ENCODE assay signal across 8 cellular contexts in genomic region chr7:65038767-65039166, GRCh38. TPM values are rescaled to one million over a fixed set of nuclear protein-coding genes. Genes with fewer than 3 reads are reported as not detected.
DNase-seq lines count a peak whose midpoint lies in the region; ATAC-seq, FAIRE-seq and TF ChIP-seq lines count a peak whose summit lies in the region.
"Not testable (repeated sequence)": the region's sequence is repeated elsewhere in the genome, so short reads cannot be mapped to it uniquely, and the experiment has no call there.

No MANE protein-coding gene starts in this region.

- TF ChIP-seq POLR2A in HepG2 (IDR thresholded peaks at IDR 0.05; ENCODE audit: insufficient read depth in 1 of 2, low read depth in 2 of 2, low read length in 2 of 2), result not testable (repeated sequence)

- ATAC-seq in GM19397 (IDR thresholded peaks at IDR 0.05; ENCODE audit: unreplicated experiment), result peak; percentile 23
- peak; percentile 12 for ATAC-seq in HG03342 (IDR thresholded peaks at IDR 0.05; ENCODE audit: unreplicated experiment)
- peak; percentile 34 for ATAC-seq in activated CD8-positive, alpha-beta memory T cell treated with anti-CD3 and anti-CD28 coated beads, Interleukin-2, amount 10 ng/mL, durations not matched to agents 7 days and 5 days
- peak; percentile 53 for ATAC-seq in HepG2

- H3K36me3 Mint-ChIP-seq in activated CD8-positive, alpha-beta memory T cell treated with anti-CD3 and anti-CD28 coated beads, Interleukin-2, amount 10 ng/mL, durations not matched to agents 7 days and 5 days, result not testable (repeated sequence)

- not testable (repeated sequence) for H2AFZ ChIP-seq in HepG2 (ENCODE audit: low read length); smooth muscle cell (ENCODE audit: low read depth)

- H3K27me3 ChIP-seq in BJ (ENCODE audit: control insufficient read depth, insufficient read depth, low read length); effector memory CD4-positive, alpha-beta T cell (replicated peaks; ENCODE audit: control insufficient read depth, insufficient read depth, low read length, poor library complexity, severe bottlenecking); HepG2 (ENCODE audit: control insufficient read depth in 1 of 2, insufficient read depth in 2 of 2, low read length in 2 of 2); smooth muscle cell (ENCODE audit: low read depth): not testable (repeated sequence)

- not testable (repeated sequence) for H3K9me3 Mint-ChIP-seq in activated CD8-positive, alpha-beta memory T cell treated with anti-CD3 and anti-CD28 coated beads, Interleukin-2, amount 10 ng/mL, durations not matched to agents 7 days and 5 days (ENCODE audit: low read depth)

- H3K4me3 Mint-ChIP-seq in activated CD8-positive, alpha-beta memory T cell treated with anti-CD3 and anti-CD28 coated beads, Interleukin-2, amount 10 ng/mL, durations not matched to agents 7 days and 5 days, result peak overlapping the region; percentile 80

- intact Hi-C loops in HepG2 (cut with micrococcal nuclease; ENCODE audit: unreplicated experiment), result loop anchor here (5.0 kb wide), 1 partner anchor 36 kb away; no protein-coding TSS in a partner anchor

- WGBS in HepG2 (ENCODE audit: low lambda C conversion rate), result 0% methylated on average over 1 of the region's 35 CpGs
- WGBS in smooth muscle cell (ENCODE audit: low lambda C conversion rate), result under 1% methylated on average over 17 of the region's 35 CpGs

- BruUV-seq in HepG2 (replicated peaks; lab: Mats Ljungman, UMichigan), result not testable (repeated sequence)

- TF ChIP-seq EP300 in HepG2 (IDR thresholded peaks at IDR 0.05; ENCODE audit: low read depth in 2 of 2, low read length in 2 of 2); HepG2 (CRISPR knock-in tag; IDR thresholded peaks at IDR 0.05; ENCODE audit: borderline replicate concordance): not testable (repeated sequence)

- not testable (repeated sequence) for H3K9me3 ChIP-seq in effector memory CD4-positive, alpha-beta T cell (ENCODE audit: control insufficient read depth, low read length); HepG2 (ENCODE audit: low read length); smooth muscle cell (replicated peaks; ENCODE audit: low read depth)

- POLR2A ChIA-PET in BJ (lab: Charles Lee), result not testable (repeated sequence)
- POLR2A ChIA-PET in HepG2 (lab: Yijun Ruan, JAX), result interaction anchor here (1.2 to 3.8 kb wide), 6 partner anchors 18 to 41 kb away, joined by 3 to 68 read pairs (median 6); partner anchors contain the start of gene ERV3-1

- TF ChIP-seq RAD21 in HepG2 (CRISPR knock-in tag; IDR thresholded peaks at IDR 0.05), result not testable (repeated sequence)

- not testable (repeated sequence) for H3K27me3 Mint-ChIP-seq in activated CD8-positive, alpha-beta memory T cell treated with anti-CD3 and anti-CD28 coated beads, Interleukin-2, amount 10 ng/mL, durations not matched to agents 7 days and 5 days

- H3K9ac ChIP-seq in HepG2 (ENCODE audit: insufficient read depth, low read depth, low read length) (peak overlapping the region; percentile 91), smooth muscle cell (ENCODE audit: low read depth) (peak overlapping the region; percentile 39)

- not testable (repeated sequence) for FAIRE-seq in HepG2 (lab: Jason Lieb, UNC)

- in situ Hi-C loops in HepG2 (cut with HindIII; ENCODE audit: extremely low pct_ligation_motif_present, low pct_unique_long_range_greater_than_20kb), result not testable (repeated sequence)

- H3F3A ChIP-seq in smooth muscle cell (ENCODE audit: low read depth), result not testable (repeated sequence)

- H3K4me3 ChIP-seq in BJ (ENCODE audit: low read depth, low read length) (peak overlapping the region; percentile 78), HepG2 (replicated peaks in 1 of 3; ENCODE audit: insufficient read depth in 1 of 3, low read depth in 2 of 3, low read length in 3 of 3) (peak overlapping the region; percentile 90 to 91 (median 91)), smooth muscle cell (peak overlapping the region; percentile 97)
- peak overlapping the region; percentile 53 for H3K4me3 ChIP-seq in effector memory CD4-positive, alpha-beta T cell (ENCODE audit: insufficient read depth, low read depth, low read length, poor library complexity, severe bottlenecking)

- peak overlapping the region; percentile 68 for H3K27ac Mint-ChIP-seq in activated CD8-positive, alpha-beta memory T cell treated with anti-CD3 and anti-CD28 coated beads, Interleukin-2, amount 10 ng/mL, durations not matched to agents 7 days and 5 days

- H3K4me2 ChIP-seq in HepG2 (ENCODE audit: low read depth, low read length) (peak overlapping the region; percentile 73), smooth muscle cell (peak overlapping the region; percentile 91)

- CTCF ChIA-PET in BJ (lab: Yijun Ruan, JAX); activated CD8-positive, alpha-beta memory T cell treated with anti-CD3 and anti-CD28 coated beads, Interleukin-2, amount 10 ng/mL, durations not matched to agents 7 days and 5 days (lab: Charles Lee); HepG2 (lab: Yijun Ruan, JAX; ENCODE audit: low intra/inter-chr PET ratio, low total read pairs): not testable (repeated sequence)

- not testable (repeated sequence) for H3K36me3 ChIP-seq in BJ (ENCODE audit: control insufficient read depth, insufficient read depth, low read length); effector memory CD4-positive, alpha-beta T cell (ENCODE audit: control insufficient read depth, insufficient read depth, low read length); HepG2 (replicated peaks in 1 of 2; ENCODE audit: control insufficient read depth in 1 of 2, insufficient read depth in 2 of 2, low read length in 2 of 2); smooth muscle cell (ENCODE audit: low read depth)

- H3K79me2 ChIP-seq in HepG2 (ENCODE audit: insufficient read depth, low read length), result peaks cover 32% of the 10 kb centered on the region
- peaks cover 38% of the 10 kb centered on the region for H3K79me2 ChIP-seq in smooth muscle cell (ENCODE audit: low read depth)

- not testable (repeated sequence) for TF ChIP-seq CTCF in BJ (IDR thresholded peaks at IDR 0.05; ENCODE audit: insufficient read depth, low read depth, low read length); HepG2 (CRISPR knock-in tag; IDR thresholded peaks at IDR 0.05); smooth muscle cell (IDR thresholded peaks at IDR 0.05; ENCODE audit: borderline replicate concordance, insufficient read depth, poor library complexity, severe bottlenecking)

- peak overlapping the region; percentile 32 for H3K27ac ChIP-seq in effector memory CD4-positive, alpha-beta T cell (ENCODE audit: insufficient read depth, low read length, poor library complexity, severe bottlenecking)
- H3K27ac ChIP-seq in HepG2 (ENCODE audit: extremely low read length, insufficient read depth, low read length), result peak overlapping the region; percentile 83
- H3K27ac ChIP-seq in smooth muscle cell (ENCODE audit: low read depth), result peak overlapping the region; percentile 9

- not testable (repeated sequence) for H3K4me1 ChIP-seq in effector memory CD4-positive, alpha-beta T cell (ENCODE audit: control insufficient read depth, insufficient read depth, low read length, poor library complexity, severe bottlenecking); smooth muscle cell (ENCODE audit: low read depth)
- H3K4me1 ChIP-seq in HepG2 (ENCODE audit: insufficient read depth, low read length), result peaks cover 42% of the 10 kb centered on the region

- H3K4me1 Mint-ChIP-seq in activated CD8-positive, alpha-beta memory T cell treated with anti-CD3 and anti-CD28 coated beads, Interleukin-2, amount 10 ng/mL, durations not matched to agents 7 days and 5 days, result peaks cover 17% of the 10 kb centered on the region

- DNase-seq in BJ (ENCODE audit: low read depth), result not testable (repeated sequence)
- DNase-seq in NCI-H82 (lab: John Stamatoyannopoulos, UW), result peak; percentile 41
- DNase-seq in activated CD8-positive, alpha-beta memory T cell treated with anti-CD3 and anti-CD28 coated beads, Interleukin-2, amount 10 ng/mL, durations not matched to agents 7 days and 5 days, result peak; percentile 48
- peak in 2 of 3 donors; percentile 3 to 4 for DNase-seq in effector memory CD4-positive, alpha-beta T cell
- peak; percentile 23 for DNase-seq in HepG2 (ENCODE audit: low spot score)
- DNase-seq in smooth muscle cell (lab: John Stamatoyannopoulos, UW; ENCODE audit: unreplicated experiment), result peak; percentile 20

- peaks cover 11% of the 10 kb centered on the region; the same call in 1 of the 2 replicates for H4K20me1 ChIP-seq in HepG2 (ENCODE audit: insufficient read depth, low read length)
- H4K20me1 ChIP-seq in smooth muscle cell (ENCODE audit: low read depth), result peaks cover 23% of the 10 kb centered on the region

RNA-seq across cellular contexts. Expression of gene ERV3-1, which starts 32.3 kb away (rescaled TPM):
- polyA plus RNA-seq in BJ (2011; rRNA removed), result 10.0 and 14.7 TPM in 2 replicates
- polyA minus RNA-seq in BJ (2011; rRNA and poly(A)+ RNA removed), result 12.1 and 12.6 TPM in 2 replicates
- total RNA-seq in activated CD8-positive, alpha-beta memory T cell treated with anti-CD3 and anti-CD28 coated beads, Interleukin-2, amount 10 ng/mL, durations not matched to agents 7 days and 5 days, result 10 to 100 TPM in 1 of 2 experiments, 1 to 10 TPM in 1; 9.5 to 15.1 TPM
- 12.0 and 20.4 TPM in 2 replicates for total RNA-seq in HepG2 (2016; rRNA removed; fragmentation: Illumina TruSeq; extraction: Trizol)
- total RNA-seq in HepG2 (2016; cell fraction: cytosol; rRNA removed; fragmentation: Illumina TruSeq; extraction: Trizol; ENCODE audit: low read depth), result 4.2 and 5.2 TPM in 2 replicates
- total RNA-seq in HepG2 (2016; cell fraction: insoluble cytoplasmic fraction; rRNA removed; fragmentation: Illumina TruSeq; extraction: Trizol), result 11.8 and 20.6 TPM in 2 replicates
- 10.8 and 11.0 TPM in 2 replicates for total RNA-seq in HepG2 (2016; cell fraction: membrane; rRNA removed; fragmentation: Illumina TruSeq; extraction: Trizol)
- total RNA-seq in HepG2 (2016; cell fraction: nucleus; rRNA removed; fragmentation: Illumina TruSeq; extraction: Trizol), result 43.8 and 47.3 TPM in 2 replicates
- polyA plus RNA-seq in HepG2 (2011; rRNA removed), result 86.3 and 91.5 TPM in 2 replicates
- 34.9 and 51.4 TPM in 2 replicates for polyA plus RNA-seq in HepG2 (2011; cell fraction: cytosol; rRNA removed)
- polyA plus RNA-seq in HepG2 (2011; cell fraction: nucleus; rRNA removed), result 133 and 172 TPM in 2 replicates
- 61.3 and 79.8 TPM in 2 replicates for polyA plus RNA-seq in HepG2 (2012)
- 4.3 and 5.7 TPM in 2 replicates for polyA plus RNA-seq in HepG2 (2016; cell fraction: cytosol; fragmentation: Illumina TruSeq; extraction: Trizol; ENCODE audit: low read depth)
- 11.4 and 12.5 TPM in 2 replicates for polyA plus RNA-seq in HepG2 (2016; cell fraction: insoluble cytoplasmic fraction; fragmentation: Illumina TruSeq; extraction: Trizol; ENCODE audit: low read depth)
- 5.7 and 11.4 TPM in 2 replicates for polyA plus RNA-seq in HepG2 (2016; cell fraction: membrane; fragmentation: Illumina TruSeq; extraction: Trizol; ENCODE audit: low read depth)
- polyA plus RNA-seq in HepG2 (2016; cell fraction: nucleus; fragmentation: Illumina TruSeq; extraction: Trizol; ENCODE audit: insufficient read depth, low read depth), result 43.2 and 50.3 TPM in 2 replicates
- 3.1 and 62.8 TPM in 2 replicates for polyA minus RNA-seq in HepG2 (2011; rRNA and poly(A)+ RNA removed; ENCODE audit: low replicate concordance)
- 25.1 and 31.4 TPM in 2 replicates for polyA minus RNA-seq in HepG2 (2011; cell fraction: cytosol; rRNA and poly(A)+ RNA removed)
- 275 and 346 TPM in 2 replicates for polyA minus RNA-seq in HepG2 (2011; cell fraction: nucleus; rRNA and poly(A)+ RNA removed)
- total RNA-seq in smooth muscle cell, result 16.8 and 19.4 TPM in 2 replicates
- polyA plus RNA-seq in smooth muscle cell, result 6.7 and 9.6 TPM in 2 replicates

RNA-seq across cellular contexts. Expression of gene ZNF117, which starts 47.9 kb away (rescaled TPM):
- 1.9 and 4.1 TPM in 2 replicates for polyA plus RNA-seq in BJ (2011; rRNA removed)
- polyA minus RNA-seq in BJ (2011; rRNA and poly(A)+ RNA removed), result 1.3 and 1.8 TPM in 2 replicates
- total RNA-seq in activated CD8-positive, alpha-beta memory T cell treated with anti-CD3 and anti-CD28 coated beads, Interleukin-2, amount 10 ng/mL, durations not matched to agents 7 days and 5 days, result 1 to 10 TPM; 3.6 to 4.9 TPM
- 3.9 and 6.6 TPM in 2 replicates for total RNA-seq in HepG2 (2016; rRNA removed; fragmentation: Illumina TruSeq; extraction: Trizol)
- total RNA-seq in HepG2 (2016; cell fraction: cytosol; rRNA removed; fragmentation: Illumina TruSeq; extraction: Trizol; ENCODE audit: low read depth), result 0.18 and 0.51 TPM in 2 replicates
- 4.1 and 5.5 TPM in 2 replicates for total RNA-seq in HepG2 (2016; cell fraction: insoluble cytoplasmic fraction; rRNA removed; fragmentation: Illumina TruSeq; extraction: Trizol)
- 0.86 and 1.3 TPM in 2 replicates for total RNA-seq in HepG2 (2016; cell fraction: membrane; rRNA removed; fragmentation: Illumina TruSeq; extraction: Trizol)
- 17.8 and 18.6 TPM in 2 replicates for total RNA-seq in HepG2 (2016; cell fraction: nucleus; rRNA removed; fragmentation: Illumina TruSeq; extraction: Trizol)
- 20.0 and 20.4 TPM in 2 replicates for polyA plus RNA-seq in HepG2 (2011; rRNA removed)
- 2.5 and 4.6 TPM in 2 replicates for polyA plus RNA-seq in HepG2 (2011; cell fraction: cytosol; rRNA removed)
- polyA plus RNA-seq in HepG2 (2011; cell fraction: nucleus; rRNA removed), result 32.2 and 47.0 TPM in 2 replicates
- 11.3 and 17.9 TPM in 2 replicates for polyA plus RNA-seq in HepG2 (2012)
- polyA plus RNA-seq in HepG2 (2016; cell fraction: cytosol; fragmentation: Illumina TruSeq; extraction: Trizol; ENCODE audit: low read depth), result 0.15 and 0.19 TPM in 2 replicates
- 2.3 and 2.9 TPM in 2 replicates for polyA plus RNA-seq in HepG2 (2016; cell fraction: insoluble cytoplasmic fraction; fragmentation: Illumina TruSeq; extraction: Trizol; ENCODE audit: low read depth)
- 0.51 and 0.56 TPM in 2 replicates for polyA plus RNA-seq in HepG2 (2016; cell fraction: membrane; fragmentation: Illumina TruSeq; extraction: Trizol; ENCODE audit: low read depth)
- polyA plus RNA-seq in HepG2 (2016; cell fraction: nucleus; fragmentation: Illumina TruSeq; extraction: Trizol; ENCODE audit: insufficient read depth, low read depth), result 38.6 and 39.6 TPM in 2 replicates
- polyA minus RNA-seq in HepG2 (2011; rRNA and poly(A)+ RNA removed; ENCODE audit: low replicate concordance), result 0.14 and 9.5 TPM in 2 replicates
- 7.1 and 8.9 TPM in 2 replicates for polyA minus RNA-seq in HepG2 (2011; cell fraction: cytosol; rRNA and poly(A)+ RNA removed)
- 175 and 179 TPM in 2 replicates for polyA minus RNA-seq in HepG2 (2011; cell fraction: nucleus; rRNA and poly(A)+ RNA removed)
- 11.5 and 16.5 TPM in 2 replicates for total RNA-seq in smooth muscle cell
- 1.4 and 1.8 TPM in 2 replicates for polyA plus RNA-seq in smooth muscle cell

Comparison
In these comparisons a context has a peak if more than half of its experiments do, and no peak if none do; other contexts are left out.
1. H3K27ac ChIP-seq: peak in every context shown above with its lines; median percentile 83 in HepG2; 32 in effector memory CD4-positive, alpha-beta T cell; 9 in smooth muscle cell.